ENCODE assay signal across 8 cellular contexts in genomic region chr22:36239401-36240171, GRCh38. TPM values are rescaled to one million over a fixed set of nuclear protein-coding genes. Genes with fewer than 3 reads are reported as not detected.
A peak's percentile ranks its signal among the peaks of the same experiment; 100 is the strongest.
DNase-seq lines count a peak whose midpoint lies in the region.

APOL2 (minus strand) TSS chr22:36239527; CDS start chr22:36233162, 6,365 bp downstream.

- H3K27ac ChIP-seq in SJCRH30 (no peak within 1 kb of the TSS), subcutaneous abdominal adipose tissue (ENCODE audit: low read depth, low read length) (peak within 1 kb of the TSS; percentile 93)

- H3K27me3 ChIP-seq in SJCRH30 (no peaks in the 10 kb centered on the region), neuron (ENCODE audit: insufficient read depth, low read length) (no peaks in the 10 kb centered on the region), subcutaneous abdominal adipose tissue (ENCODE audit: control insufficient read depth in 5 of 5, insufficient read depth in 4 of 5, low read length in 5 of 5) (no peaks in the 10 kb centered on the region)

- H3K9ac ChIP-seq in ES-I3 (ENCODE audit: low read depth, low read length) (peak within 1 kb of the TSS; percentile 48), subcutaneous abdominal adipose tissue (ENCODE audit: low read length in 5 of 5) (peak within 1 kb of the TSS; percentile 70 to 96 (median 88))

- H3K4me3 ChIP-seq in SJCRH30 (peak within 1 kb of the TSS; percentile 43), neuron (ENCODE audit: low read length) (peak within 1 kb of the TSS; percentile 78), subcutaneous abdominal adipose tissue (ENCODE audit: low read depth in 1 of 5, low read length in 5 of 5) (peak within 1 kb of the TSS; percentile 80 to 96 (median 87))

- peaks cover 6% of the 10 kb centered on the region; the same call in 1 of the 2 replicates for H3K4me1 ChIP-seq in ES-I3 (ENCODE audit: insufficient read depth, low read length)
- peaks cover 2% of the 10 kb centered on the region for H3K4me1 ChIP-seq in SJCRH30
- H3K4me1 ChIP-seq in neuron (ENCODE audit: insufficient read depth, low read length): peaks cover 13% of the 10 kb centered on the region
- peaks cover 2 to 58% (median 56%) of the 10 kb centered on the region in 5 donors for H3K4me1 ChIP-seq in subcutaneous abdominal adipose tissue (ENCODE audit: control insufficient read depth in 5 of 5, insufficient read depth in 5 of 5, low read length in 5 of 5)

- H3K36me3 ChIP-seq in ES-I3 (ENCODE audit: insufficient read depth, low read length) (no peaks in the 10 kb centered on the region), SJCRH30 (no peaks in the 10 kb centered on the region), neuron (ENCODE audit: insufficient read depth, low read length) (peaks cover 2% of the 10 kb centered on the region), subcutaneous abdominal adipose tissue (ENCODE audit: control insufficient read depth in 5 of 5, insufficient read depth in 5 of 5, low read length in 5 of 5) (peaks cover 0 to 11% (median 6%) of the 10 kb centered on the region in 5 donors)

- peak within 1 kb of the TSS; percentile 88 for H2AFZ ChIP-seq in neuron (ENCODE audit: low read depth, low read length)

- H3K9me3 ChIP-seq in ES-I3 (ENCODE audit: control insufficient read depth, insufficient read depth, low read length): no peaks in the 10 kb centered on the region; the same call in none of the 2 replicates
- peaks cover 4% of the 10 kb centered on the region; the same call in 1 of the 2 replicates for H3K9me3 ChIP-seq in SJCRH30 (replicated peaks)
- H3K9me3 ChIP-seq in neuron (ENCODE audit: low read length): no peaks in the 10 kb centered on the region
- peaks cover 0 to 3% (median 0%) of the 10 kb centered on the region in 5 donors for H3K9me3 ChIP-seq in subcutaneous abdominal adipose tissue (ENCODE audit: control insufficient read depth in 5 of 5, low read length in 5 of 5)

- peak; percentile 95 for DNase-seq in H4 (ENCODE audit: low spot score)
- peak; percentile 93 for DNase-seq in LoVo (ENCODE audit: low spot score)
- peak; percentile 73 to 78 for DNase-seq in SJCRH30
- peak; percentile 45 to 71 (median 58) for DNase-seq in activated naive CD4-positive, alpha-beta T cell (lab: John Stamatoyannopoulos, UW)
- DNase-seq in foreskin melanocyte: peak; percentile 87

RNA-seq across cellular contexts. Expression of gene APOL2, which starts in this region (rescaled TPM):
- 31.6 and 44.0 TPM in 2 replicates for total RNA-seq in H4 (2014; rRNA removed; shearing (Covaris generic))
- 1.1 and 1.9 TPM in 2 replicates for total RNA-seq in SJCRH30 (2014; rRNA removed; shearing (Covaris generic))

Comparison
In these comparisons a context has a peak if more than half of its experiments do, and no peak if none do; other contexts are left out.
1. RNA of gene APOL2 (total RNA-seq): 31.6 to 44.0 TPM in H4; 1.1 to 1.9 TPM in SJCRH30; every median in the first group is over 10 times any median in the second.
2. Peak in every context shown above with its lines, with median percentiles within 50 percentile points of each other: DNase-seq and H3K4me3 ChIP-seq.